Comparison of ENCODE assay signal across 1 cellular context in the genomic region with DNA sequence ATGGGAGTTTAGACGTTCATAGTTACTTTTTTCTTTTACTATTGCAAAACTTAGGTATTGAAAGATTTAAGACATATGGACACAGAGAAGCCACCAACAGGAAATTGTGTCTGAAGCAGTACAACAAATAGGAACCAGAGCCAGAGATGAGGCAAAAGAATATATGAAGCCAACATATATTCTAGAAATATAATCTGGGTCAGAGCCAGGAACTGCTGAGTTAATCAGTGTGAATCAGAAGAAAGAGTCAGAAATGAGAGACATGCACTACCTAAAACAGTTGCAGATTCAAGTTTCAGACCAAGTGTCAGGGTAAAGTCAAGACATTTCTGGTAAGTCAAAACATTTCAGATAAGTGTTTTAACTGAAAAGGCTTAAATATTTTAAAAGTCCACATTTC.
TF ChIP-seq lines count a peak whose summit lies in the region.

No MANE protein-coding gene starts in this region.

TF ChIP-seq in IMR-90, 13 proteins besides CTCF, POLR2A, EP300 and RAD21:
- no peak for TF ChIP-seq BHLHE40 (IDR thresholded peaks at IDR 0.05; ENCODE audit: low read depth, low read length)
- TF ChIP-seq, protein P1, sequence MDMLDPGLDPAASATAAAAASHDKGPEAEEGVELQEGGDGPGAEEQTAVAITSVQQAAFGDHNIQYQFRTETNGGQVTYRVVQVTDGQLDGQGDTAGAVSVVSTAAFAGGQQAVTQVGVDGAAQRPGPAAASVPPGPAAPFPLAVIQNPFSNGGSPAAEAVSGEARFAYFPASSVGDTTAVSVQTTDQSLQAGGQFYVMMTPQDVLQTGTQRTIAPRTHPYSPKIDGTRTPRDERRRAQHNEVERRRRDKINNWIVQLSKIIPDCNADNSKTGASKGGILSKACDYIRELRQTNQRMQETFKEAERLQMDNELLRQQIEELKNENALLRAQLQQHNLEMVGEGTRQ (IDR thresholded peaks at IDR 0.05; ENCODE audit: low read depth, low read length) = no peak
- TF ChIP-seq FOS (IDR thresholded peaks at IDR 0.05; ENCODE audit: low read depth, low read length) = no peak
- no peak for TF ChIP-seq CEBPB (IDR thresholded peaks at IDR 0.05; ENCODE audit: low read depth, low read length)
- no peak for TF ChIP-seq MXI1 (IDR thresholded peaks at IDR 0.05; ENCODE audit: borderline replicate concordance, low read depth, low read length)
- TF ChIP-seq, protein P2, sequence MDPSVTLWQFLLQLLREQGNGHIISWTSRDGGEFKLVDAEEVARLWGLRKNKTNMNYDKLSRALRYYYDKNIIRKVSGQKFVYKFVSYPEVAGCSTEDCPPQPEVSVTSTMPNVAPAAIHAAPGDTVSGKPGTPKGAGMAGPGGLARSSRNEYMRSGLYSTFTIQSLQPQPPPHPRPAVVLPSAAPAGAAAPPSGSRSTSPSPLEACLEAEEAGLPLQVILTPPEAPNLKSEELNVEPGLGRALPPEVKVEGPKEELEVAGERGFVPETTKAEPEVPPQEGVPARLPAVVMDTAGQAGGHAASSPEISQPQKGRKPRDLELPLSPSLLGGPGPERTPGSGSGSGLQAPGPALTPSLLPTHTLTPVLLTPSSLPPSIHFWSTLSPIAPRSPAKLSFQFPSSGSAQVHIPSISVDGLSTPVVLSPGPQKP (IDR thresholded peaks at IDR 0.05; ENCODE audit: borderline replicate concordance, low read depth, low read length) = no peak
